ENCODE assay signal across 8 cellular contexts in genomic region chr20:1184638-1185315, GRCh38. TPM values are rescaled to one million over a fixed set of nuclear protein-coding genes. Genes with fewer than 3 reads are reported as not detected.
DNase-seq lines count a peak whose midpoint lies in the region; ATAC-seq and TF ChIP-seq lines count a peak whose summit lies in the region.

Gene TMEM74B, minus strand, starts transcription at chr20:1184981. Its CDS starts 1,180 bp downstream, at chr20:1183801.

- no peak within 1 kb of the TSS for H4K91ac ChIP-seq in mesenchymal stem cell (ENCODE audit: low read length)

- TF ChIP-seq CTCF in AG04449 (IDR thresholded peaks at IDR 0.05; ENCODE audit: insufficient read depth, low read length, missing control alignments) (no peak), cardiac fibroblast (IDR thresholded peaks at IDR 0.05; ENCODE audit: low read depth, low read length) (no peak)

- H3K27me3 ChIP-seq in HUES48 (ENCODE audit: control insufficient read depth, insufficient read depth, low read length) (peaks cover 48% of the 10 kb centered on the region), mesenchymal stem cell (ENCODE audit: control insufficient read depth in 1 of 2, insufficient read depth in 1 of 2, low read length in 2 of 2) (peaks cover 60 to 63% of the 10 kb centered on the region in 2 experiments)

- H3K27ac ChIP-seq in HUES48 (ENCODE audit: low read depth, low read length), result no peak within 1 kb of the TSS
- H3K27ac ChIP-seq in mesenchymal stem cell (ENCODE audit: low read length, poor library complexity, severe bottlenecking), result no peak within 1 kb of the TSS

- H2BK12ac ChIP-seq in mesenchymal stem cell (ENCODE audit: low read length in 2 of 2), result no peak within 1 kb of the TSS

- DNase-seq in AG04449 (ENCODE audit: low read depth, low spot score) (no peak), cardiac fibroblast (ENCODE audit: low read depth in 2 of 2) (no peak), mesenchymal stem cell (peak; percentile 18), activated gamma-delta T cell treated with Interleukin-2 at 50 U/mL for 16 hours (no peak), posterior vena cava (ENCODE audit: low spot score) (no peak)
- DNase-seq in activated CD4-positive, CD25-positive, alpha-beta regulatory T cell treated with anti-CD3 and anti-CD28 coated beads, Interleukin-2, amount 50 U/mL, for 72 hours, result no peak

- H3K79me1 ChIP-seq in mesenchymal stem cell (replicated peaks; ENCODE audit: low read length, poor library complexity, severe bottlenecking), result no peaks in the 10 kb centered on the region

- no peak within 1 kb of the TSS for H2AFZ ChIP-seq in mesenchymal stem cell (ENCODE audit: low read depth, low read length)

- peaks cover 24% of the 10 kb centered on the region for H3K4me1 ChIP-seq in HUES48 (ENCODE audit: control insufficient read depth, insufficient read depth, low read length)
- peaks cover 18% of the 10 kb centered on the region for H3K4me1 ChIP-seq in mesenchymal stem cell (ENCODE audit: control insufficient read depth, insufficient read depth, low read depth, low read length)

- peak within 1 kb of the TSS in 1 of 2 experiments; percentile 24 for H3K18ac ChIP-seq in mesenchymal stem cell (ENCODE audit: low read depth in 1 of 2, low read length in 2 of 2)

- H2BK120ac ChIP-seq in mesenchymal stem cell (ENCODE audit: low read depth, low read length), result no peak within 1 kb of the TSS

- no peak within 1 kb of the TSS for H4K8ac ChIP-seq in mesenchymal stem cell (ENCODE audit: low read length)

- no peaks in the 10 kb centered on the region for H3K9me3 ChIP-seq in HUES48 (ENCODE audit: control insufficient read depth, insufficient read depth, low read length)
- H3K9me3 ChIP-seq in mesenchymal stem cell (ENCODE audit: control insufficient read depth, low read length), result no peaks in the 10 kb centered on the region

- H3K4me3 ChIP-seq in AG04449 (ENCODE audit: low read depth, low read length) (peak within 1 kb of the TSS; percentile 40), HUES48 (ENCODE audit: low read depth, low read length) (peak within 1 kb of the TSS; percentile 60), cardiac fibroblast (replicated peaks in 1 of 2; ENCODE audit: low read depth in 2 of 2, low read length in 2 of 2) (peak within 1 kb of the TSS; percentile 37 to 52), mesenchymal stem cell (ENCODE audit: insufficient read depth in 1 of 2, low read depth in 1 of 2, low read length in 2 of 2) (peak within 1 kb of the TSS; percentile 37 to 57)

- ATAC-seq in HG02642 (IDR thresholded peaks at IDR 0.05; ENCODE audit: poor library complexity, unreplicated experiment), result no peak

- H2AK5ac ChIP-seq in mesenchymal stem cell (ENCODE audit: low read length, severe bottlenecking), result no peak within 1 kb of the TSS

- no peak within 1 kb of the TSS for H3K4ac ChIP-seq in mesenchymal stem cell (ENCODE audit: low read depth in 1 of 2, low read length in 2 of 2)

- CTCF ChIA-PET in AG04449 (lab: Yijun Ruan, JAX), result interaction anchor here (1.5 to 1.7 kb wide), 2 partner anchors 9 to 15 kb away, joined by 5 to 6 read pairs; no protein-coding TSS in a partner anchor

- 3% methylated on average over 47 of the region's 76 CpGs for WGBS in mesenchymal stem cell

- H2BK5ac ChIP-seq in mesenchymal stem cell (ENCODE audit: low read depth, low read length, poor library complexity, severe bottlenecking), result no peak within 1 kb of the TSS

- H3K9ac ChIP-seq in HUES48 (ENCODE audit: low read depth, low read length) (no peak within 1 kb of the TSS), mesenchymal stem cell (ENCODE audit: low read length) (no peak within 1 kb of the TSS)

- POLR2A ChIA-PET in AG04449 (lab: Yijun Ruan, JAX), result no interaction called here

- intact Hi-C loops in posterior vena cava (cut with DNase I), result no loop called here

- peak within 1 kb of the TSS; percentile 93 for H3K4me2 ChIP-seq in mesenchymal stem cell (ENCODE audit: low read length, poor library complexity, severe bottlenecking)

- H3K23ac ChIP-seq in mesenchymal stem cell (ENCODE audit: low read length in 2 of 2), result no peak within 1 kb of the TSS

- H3K36me3 ChIP-seq in HUES48 (ENCODE audit: control insufficient read depth, insufficient read depth, low read length) (no peaks in the 10 kb centered on the region), mesenchymal stem cell (ENCODE audit: control insufficient read depth in 1 of 2, insufficient read depth in 2 of 2, low read depth in 1 of 2, low read length in 2 of 2) (peaks cover 0 to 5% of the 10 kb centered on the region in 2 experiments)

- peak within 1 kb of the TSS; percentile 76 for H2BK15ac ChIP-seq in mesenchymal stem cell (ENCODE audit: low read depth, poor library complexity, severe bottlenecking)

- no peak within 1 kb of the TSS for H3K14ac ChIP-seq in mesenchymal stem cell (ENCODE audit: low read length in 2 of 2)

RNA-seq across cellular contexts. Expression of gene TMEM74B, which starts in this region (rescaled TPM):
- polyA plus RNA-seq in mesenchymal stem cell (2013, experiment 1 of 2), result 1.9 TPM
- 1.9 TPM for polyA plus RNA-seq in mesenchymal stem cell (2013, experiment 2 of 2)
- under 1 TPM; 0.71 to 0.74 TPM for total RNA-seq in posterior vena cava
